1 cellular context compared by ENCODE assay signal in the genomic region with DNA sequence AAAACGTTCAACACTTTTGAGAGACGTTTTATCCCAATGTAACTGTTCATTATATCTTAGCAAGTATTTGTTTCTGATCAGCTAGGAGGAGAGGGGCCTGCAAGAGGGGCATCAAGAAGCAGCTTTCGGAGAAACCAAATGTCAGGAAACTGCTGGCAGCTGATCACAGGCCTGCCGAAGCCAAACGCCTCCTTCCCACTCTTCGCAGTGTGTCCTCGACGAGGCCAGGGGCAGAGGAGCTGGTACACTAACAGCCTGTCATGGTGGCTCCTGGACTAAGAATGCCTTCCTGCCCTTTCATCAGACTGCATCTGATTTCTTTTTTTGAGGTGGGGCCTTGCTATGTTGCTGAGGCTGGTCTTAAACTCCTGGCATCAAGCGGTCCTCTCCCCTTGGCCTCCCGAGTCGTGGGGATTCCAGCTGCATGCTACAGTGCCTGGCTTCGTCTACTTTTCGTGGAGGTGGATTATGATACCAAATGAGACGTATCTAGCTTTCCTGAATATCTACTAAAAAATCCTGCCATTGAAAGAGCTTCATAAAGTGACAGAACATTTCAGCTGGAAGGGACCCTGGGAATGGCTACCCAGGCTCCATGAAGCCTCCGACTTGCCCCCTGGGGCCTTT.
TF ChIP-seq lines count a peak whose summit lies in the region.

No MANE protein-coding gene starts in this region.

TF ChIP-seq in A549, 52 proteins besides CTCF, POLR2A, EP300 and RAD21 (continued from another document):
- TF ChIP-seq, protein P1, sequence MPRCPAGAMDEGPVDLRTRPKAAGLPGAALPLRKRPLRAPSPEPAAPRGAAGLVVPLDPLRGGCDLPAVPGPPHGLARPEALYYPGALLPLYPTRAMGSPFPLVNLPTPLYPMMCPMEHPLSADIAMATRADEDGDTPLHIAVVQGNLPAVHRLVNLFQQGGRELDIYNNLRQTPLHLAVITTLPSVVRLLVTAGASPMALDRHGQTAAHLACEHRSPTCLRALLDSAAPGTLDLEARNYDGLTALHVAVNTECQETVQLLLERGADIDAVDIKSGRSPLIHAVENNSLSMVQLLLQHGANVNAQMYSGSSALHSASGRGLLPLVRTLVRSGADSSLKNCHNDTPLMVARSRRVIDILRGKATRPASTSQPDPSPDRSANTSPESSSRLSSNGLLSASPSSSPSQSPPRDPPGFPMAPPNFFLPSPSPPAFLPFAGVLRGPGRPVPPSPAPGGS (IDR thresholded peaks at IDR 0.05): no peak
- no peak for TF ChIP-seq ZSCAN20 (CRISPR knock-in tag; IDR thresholded peaks at IDR 0.05)
